11 cellular contexts compared by ENCODE assay signal in genomic region chr9:73156593-73157187, GRCh38. TPM values are rescaled to one million over a fixed set of nuclear protein-coding genes. Genes with fewer than 3 reads are reported as not detected.
DNase-seq lines count a peak whose midpoint lies in the region; ATAC-seq, FAIRE-seq and TF ChIP-seq lines count a peak whose summit lies in the region.
"Had no signal": no experiment of that assay in that cellular context is flagged by ENCODE, and none has a peak within 500 bp of the region (broad histone marks: within the 10 kb centered on the region; RNA-seq: fewer than 3 reads in every experiment).

No MANE protein-coding gene starts in this region.

- H3K27me3 ChIP-seq in HepG2 (ENCODE audit: control insufficient read depth in 1 of 2, insufficient read depth in 2 of 2, low read length in 2 of 2) (no peaks in the 10 kb centered on the region), right lobe of liver (no peaks in the 10 kb centered on the region), upper lobe of right lung (no peaks in the 10 kb centered on the region), testis (no peaks in the 10 kb centered on the region)
- H3K27me3 ChIP-seq: BLaER1 had no signal

- H3K4me3 Mint-ChIP-seq in activated T-helper 1 cell treated with anti-CD3 and anti-CD28 coated beads, Interleukin-12 subunit alpha, Interleukin-12 subunit beta, Interleukin-2, Interleukin-4 antibody, amounts not matched to agents 30 ng/mL and 10 ng/mL and 1 ng/mL, durations not matched to agents 14 hours and 24 hours and 36 hours = peak overlapping the region; percentile 53

- BruUV-seq in HepG2 (replicated peaks; lab: Mats Ljungman, UMichigan) = no TSS peak

- no peaks in the 10 kb centered on the region for H4K20me1 ChIP-seq in HepG2 (ENCODE audit: insufficient read depth, low read length)
- H4K20me1 ChIP-seq: BLaER1 had no signal

- H3K4me3 ChIP-seq in HepG2 (replicated peaks in 1 of 3; ENCODE audit: insufficient read depth in 1 of 3, low read depth in 2 of 3, low read length in 3 of 3) (no peak overlapping the region), right lobe of liver (no peak overlapping the region), fibroblast of villous mesenchyme (ENCODE audit: low read depth, low read length) (peak overlapping the region; percentile 2), upper lobe of right lung (no peak overlapping the region), testis (no peak overlapping the region)
- H3K4me3 ChIP-seq: BLaER1 had no signal

- CTCF ChIA-PET in HepG2 (lab: Yijun Ruan, JAX; ENCODE audit: low intra/inter-chr PET ratio, low total read pairs) = no interaction called here

- POLR2A ChIA-PET in HepG2 (lab: Yijun Ruan, JAX) = no interaction called here

- peaks cover 69% of the 10 kb centered on the region for H3K4me1 Mint-ChIP-seq in activated T-helper 1 cell treated with anti-CD3 and anti-CD28 coated beads, Interleukin-12 subunit alpha, Interleukin-12 subunit beta, Interleukin-2, Interleukin-4 antibody, amounts not matched to agents 30 ng/mL and 10 ng/mL and 1 ng/mL, durations not matched to agents 14 hours and 24 hours and 36 hours (ENCODE audit: low read depth)

- H3K9me3 Mint-ChIP-seq in activated T-helper 1 cell treated with anti-CD3 and anti-CD28 coated beads, Interleukin-12 subunit alpha, Interleukin-12 subunit beta, Interleukin-2, Interleukin-4 antibody, amounts not matched to agents 30 ng/mL and 10 ng/mL and 1 ng/mL, durations not matched to agents 14 hours and 24 hours and 36 hours = no peaks in the 10 kb centered on the region

- peak overlapping the region; percentile 35 for H3K27ac Mint-ChIP-seq in activated T-helper 1 cell treated with anti-CD3 and anti-CD28 coated beads, Interleukin-12 subunit alpha, Interleukin-12 subunit beta, Interleukin-2, Interleukin-4 antibody, amounts not matched to agents 30 ng/mL and 10 ng/mL and 1 ng/mL, durations not matched to agents 14 hours and 24 hours and 36 hours

- ATAC-seq in HepG2 (no peak), right lobe of liver (no peak), upper lobe of right lung (no peak), left cardiac atrium (no peak)

- no peaks in the 10 kb centered on the region for H3K9me3 ChIP-seq in HepG2 (ENCODE audit: low read length)
- H3K9me3 ChIP-seq in right lobe of liver = no peaks in the 10 kb centered on the region
- H3K9me3 ChIP-seq in upper lobe of right lung = no peaks in the 10 kb centered on the region
- no peaks in the 10 kb centered on the region for H3K9me3 ChIP-seq in testis
- H3K9me3 ChIP-seq: BLaER1 had no signal

- H3K27ac ChIP-seq in HepG2 (ENCODE audit: extremely low read length, insufficient read depth, low read length) = no peak overlapping the region
- no peak overlapping the region for H3K27ac ChIP-seq in right lobe of liver
- peak overlapping the region; percentile 4 for H3K27ac ChIP-seq in upper lobe of right lung
- H3K27ac ChIP-seq in testis = no peak overlapping the region
- H3K27ac ChIP-seq: BLaER1, WERI-Rb-1 had no signal

- TF ChIP-seq EP300 in HepG2 (IDR thresholded peaks at IDR 0.05; ENCODE audit: low read depth in 2 of 2, low read length in 2 of 2) (no peak), HepG2 (CRISPR knock-in tag; IDR thresholded peaks at IDR 0.05; ENCODE audit: borderline replicate concordance) (no peak)

- no peak for TF ChIP-seq CTCF in HepG2 (CRISPR knock-in tag; IDR thresholded peaks at IDR 0.05)
- no peak for TF ChIP-seq CTCF in right lobe of liver (IDR thresholded peaks at IDR 0.05)
- no peak for TF ChIP-seq CTCF in fibroblast of villous mesenchyme (IDR thresholded peaks at IDR 0.05; ENCODE audit: insufficient read depth, low read depth, low read length)
- no peak for TF ChIP-seq CTCF in upper lobe of right lung (IDR thresholded peaks at IDR 0.05)
- no peak for TF ChIP-seq CTCF in testis (IDR thresholded peaks at IDR 0.05)

- TF ChIP-seq RAD21 in HepG2 (CRISPR knock-in tag; IDR thresholded peaks at IDR 0.05) = no peak

- intact Hi-C loops in HepG2 (cut with micrococcal nuclease; ENCODE audit: unreplicated experiment) = no loop called here
- intact Hi-C loops in right lobe of liver (cut with DNase I) = no loop called here
- intact Hi-C loops in activated T-helper 1 cell treated with anti-CD3 and anti-CD28 coated beads, Interleukin-12 subunit alpha, Interleukin-12 subunit beta, Interleukin-2, Interleukin-4 antibody, amounts not matched to agents 30 ng/mL and 10 ng/mL and 1 ng/mL, durations not matched to agents 14 hours and 24 hours and 36 hours (cut with micrococcal nuclease) = loop anchor here (10.0 kb wide), 5 partner anchors 682 to 1988 kb away; partner anchors contain the start of genes CARNMT1 and CEMIP2
- intact Hi-C loops in upper lobe of right lung (cut with DNase I) = no loop called here
- intact Hi-C loops in testis (cut with DNase I; ENCODE audit: low total_unique reads) = no loop called here
- intact Hi-C loops in left cardiac atrium (cut with DNase I) = no loop called here

- TF ChIP-seq POLR2A in HepG2 (IDR thresholded peaks at IDR 0.05; ENCODE audit: insufficient read depth in 1 of 2, low read depth in 2 of 2, low read length in 2 of 2) = no peak
- no peak for TF ChIP-seq POLR2A in right lobe of liver (IDR thresholded peaks at IDR 0.05)
- TF ChIP-seq POLR2A in testis (IDR thresholded peaks at IDR 0.05) = no peak

- in situ Hi-C loops in HepG2 (cut with HindIII; ENCODE audit: extremely low pct_ligation_motif_present, low pct_unique_long_range_greater_than_20kb) = no loop called here

- H3K79me2 ChIP-seq in HepG2 (ENCODE audit: insufficient read depth, low read length) = no peaks in the 10 kb centered on the region

- peaks cover 34% of the 10 kb centered on the region for H3K36me3 Mint-ChIP-seq in activated T-helper 1 cell treated with anti-CD3 and anti-CD28 coated beads, Interleukin-12 subunit alpha, Interleukin-12 subunit beta, Interleukin-2, Interleukin-4 antibody, amounts not matched to agents 30 ng/mL and 10 ng/mL and 1 ng/mL, durations not matched to agents 14 hours and 24 hours and 36 hours (ENCODE audit: low read depth)

- no peaks in the 10 kb centered on the region for H3K27me3 Mint-ChIP-seq in activated T-helper 1 cell treated with anti-CD3 and anti-CD28 coated beads, Interleukin-12 subunit alpha, Interleukin-12 subunit beta, Interleukin-2, Interleukin-4 antibody, amounts not matched to agents 30 ng/mL and 10 ng/mL and 1 ng/mL, durations not matched to agents 14 hours and 24 hours and 36 hours (ENCODE audit: insufficient read depth)

- H3K4me1 ChIP-seq in HepG2 (ENCODE audit: insufficient read depth, low read length) (no peaks in the 10 kb centered on the region), right lobe of liver (no peaks in the 10 kb centered on the region), upper lobe of right lung (peaks cover 41% of the 10 kb centered on the region), testis (no peaks in the 10 kb centered on the region)
- H3K4me1 ChIP-seq: BLaER1 had no signal

- no peak for FAIRE-seq in HepG2 (lab: Jason Lieb, UNC)

- no peaks in the 10 kb centered on the region for H3K36me3 ChIP-seq in HepG2 (replicated peaks in 1 of 2; ENCODE audit: control insufficient read depth in 1 of 2, insufficient read depth in 2 of 2, low read length in 2 of 2)
- no peaks in the 10 kb centered on the region for H3K36me3 ChIP-seq in right lobe of liver
- peaks cover 36% of the 10 kb centered on the region for H3K36me3 ChIP-seq in upper lobe of right lung
- H3K36me3 ChIP-seq in testis (ENCODE audit: low read depth, missing control alignments) = no peaks in the 10 kb centered on the region
- H3K36me3 ChIP-seq: BLaER1, WERI-Rb-1 had no signal

- no peak overlapping the region for H3K9ac ChIP-seq in HepG2 (ENCODE audit: insufficient read depth, low read depth, low read length)
- H3K9ac ChIP-seq: BLaER1 had no signal

- DNase-seq in HepG2 (ENCODE audit: low spot score) = no peak
- no peak for DNase-seq in right lobe of liver
- DNase-seq in activated T-helper 1 cell treated with anti-CD3 and anti-CD28 coated beads, Interleukin-12 subunit alpha, Interleukin-12 subunit beta, Interleukin-2, Interleukin-4 antibody, amounts not matched to agents 30 ng/mL and 10 ng/mL and 1 ng/mL, durations not matched to agents 14 hours and 24 hours and 36 hours (ENCODE audit: low spot score) = no peak
- DNase-seq in fibroblast of villous mesenchyme (ENCODE audit: low read depth) = no peak
- DNase-seq in upper lobe of right lung = no peak
- DNase-seq in testis = no peak
- DNase-seq in midbrain (lab: John Stamatoyannopoulos, UW) = no peak
- DNase-seq in left cardiac atrium = no peak
- DNase-seq: effector CD4-positive, alpha-beta T cell; WERI-Rb-1 had no signal

- no peak overlapping the region for H2AFZ ChIP-seq in HepG2 (ENCODE audit: low read length)

- H3K4me2 ChIP-seq in HepG2 (ENCODE audit: low read depth, low read length) = no peak overlapping the region
- H3K4me2 ChIP-seq: BLaER1 had no signal

RNA-seq across cellular contexts. Expression of gene ANXA1, which starts 5.0 kb away (rescaled TPM):
- total RNA-seq in HepG2 (2016; rRNA removed; fragmentation: Illumina TruSeq; extraction: Trizol) (0.20 and 0.24 TPM in 2 replicates), right lobe of liver (10 to 100 TPM in 4 of 6 experiments, 1 to 10 TPM in 2; 3.2 to 16.8 (median 12.5) TPM), fibroblast of villous mesenchyme (526 and 798 TPM in 2 replicates), upper lobe of right lung (314 TPM), testis (10 to 100 TPM; 12.1 to 13.4 TPM), left cardiac atrium (100 to 1,000 TPM; 173 to 212 TPM)
- not detected in 2 replicates for total RNA-seq in HepG2 (2016; cell fraction: cytosol; rRNA removed; fragmentation: Illumina TruSeq; extraction: Trizol; ENCODE audit: low read depth)
- total RNA-seq in HepG2 (2016; cell fraction: insoluble cytoplasmic fraction; rRNA removed; fragmentation: Illumina TruSeq; extraction: Trizol) = not detected in 2 replicates
- not detected in 2 replicates for total RNA-seq in HepG2 (2016; cell fraction: membrane; rRNA removed; fragmentation: Illumina TruSeq; extraction: Trizol)
- total RNA-seq in HepG2 (2016; cell fraction: nucleus; rRNA removed; fragmentation: Illumina TruSeq; extraction: Trizol) = not detected in 2 replicates
- polyA plus RNA-seq in HepG2 (2011; rRNA removed) (0.13 and 0.15 TPM in 2 replicates), testis (ENCODE audit: insufficient read depth, low read depth, low replicate concordance) (49.6 TPM)
- 0.05 and 0.14 TPM in 2 replicates for polyA plus RNA-seq in HepG2 (2011; cell fraction: cytosol; rRNA removed)
- not detected in 2 replicates for polyA plus RNA-seq in HepG2 (2011; cell fraction: nucleus; rRNA removed)
- polyA plus RNA-seq in HepG2 (2012) = not detected in 2 replicates
- polyA plus RNA-seq in HepG2 (2016; cell fraction: cytosol; fragmentation: Illumina TruSeq; extraction: Trizol; ENCODE audit: low read depth) = not detected in 2 replicates
- 0.15 and 0.21 TPM in 2 replicates for polyA plus RNA-seq in HepG2 (2016; cell fraction: insoluble cytoplasmic fraction; fragmentation: Illumina TruSeq; extraction: Trizol; ENCODE audit: low read depth)
- not detected in 2 replicates for polyA plus RNA-seq in HepG2 (2016; cell fraction: membrane; fragmentation: Illumina TruSeq; extraction: Trizol; ENCODE audit: low read depth)
- 0.65 TPM in 1 of 2 replicates, not detected in the other for polyA plus RNA-seq in HepG2 (2016; cell fraction: nucleus; fragmentation: Illumina TruSeq; extraction: Trizol; ENCODE audit: insufficient read depth, low read depth)
- polyA minus RNA-seq in HepG2 (2011; rRNA and poly(A)+ RNA removed; ENCODE audit: low replicate concordance) = 0.52 and 145 TPM in 2 replicates
- polyA minus RNA-seq in HepG2 (2011; cell fraction: cytosol; rRNA and poly(A)+ RNA removed) = not detected in 2 replicates
- 0.90 TPM in 1 of 2 replicates, not detected in the other for polyA minus RNA-seq in HepG2 (2011; cell fraction: nucleus; rRNA and poly(A)+ RNA removed)
- total RNA-seq in activated T-helper 1 cell treated with anti-CD3 and anti-CD28 coated beads, Interleukin-12 subunit alpha, Interleukin-12 subunit beta, Interleukin-2, Interleukin-4 antibody, amounts not matched to agents 30 ng/mL and 10 ng/mL and 1 ng/mL, durations not matched to agents 14 hours and 24 hours and 36 hours = 35.2 and 37.8 TPM in 2 replicates
